1 cellular context compared by ENCODE assay signal in genomic region chr16:53511403-53512280, GRCh38.
TF ChIP-seq lines count a peak whose summit lies in the region.

No MANE protein-coding gene starts in this region.

TF ChIP-seq in HCT116, 20 proteins besides CTCF, POLR2A, EP300 and RAD21 (continued from another document):
- TF ChIP-seq, protein P1, sequence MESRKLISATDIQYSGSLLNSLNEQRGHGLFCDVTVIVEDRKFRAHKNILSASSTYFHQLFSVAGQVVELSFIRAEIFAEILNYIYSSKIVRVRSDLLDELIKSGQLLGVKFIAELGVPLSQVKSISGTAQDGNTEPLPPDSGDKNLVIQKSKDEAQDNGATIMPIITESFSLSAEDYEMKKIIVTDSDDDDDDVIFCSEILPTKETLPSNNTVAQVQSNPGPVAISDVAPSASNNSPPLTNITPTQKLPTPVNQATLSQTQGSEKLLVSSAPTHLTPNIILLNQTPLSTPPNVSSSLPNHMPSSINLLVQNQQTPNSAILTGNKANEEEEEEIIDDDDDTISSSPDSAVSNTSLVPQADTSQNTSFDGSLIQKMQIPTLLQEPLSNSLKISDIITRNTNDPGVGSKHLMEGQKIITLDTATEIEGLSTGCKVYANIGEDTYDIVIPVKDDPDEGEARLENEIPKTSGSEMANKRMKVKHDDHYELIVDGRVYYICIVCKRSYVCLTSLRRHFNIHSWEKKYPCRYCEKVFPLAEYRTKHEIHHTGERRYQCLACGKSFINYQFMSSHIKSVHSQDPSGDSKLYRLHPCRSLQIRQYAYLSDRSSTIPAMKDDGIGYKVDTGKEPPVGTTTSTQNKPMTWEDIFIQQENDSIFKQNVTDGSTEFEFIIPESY (IDR thresholded peaks at IDR 0.05; ENCODE audit: extremely low read depth, insufficient replicate concordance, low read length) = no peak
- TF ChIP-seq SIN3A (IDR thresholded peaks at IDR 0.05; ENCODE audit: low read depth) = no peak
- TF ChIP-seq SRF (IDR thresholded peaks at IDR 0.05; ENCODE audit: low read depth) = no peak
- TF ChIP-seq FOSL1 (IDR thresholded peaks at IDR 0.05; ENCODE audit: low read depth) = no peak
- no peak for TF ChIP-seq POLR2AphosphoS5 (IDR thresholded peaks at IDR 0.05; ENCODE audit: low read depth, low read length)
- TF ChIP-seq ZNF274 (IDR thresholded peaks at IDR 0.05; ENCODE audit: low read depth, low read length) = no peak
- TF ChIP-seq ELF1 (IDR thresholded peaks at IDR 0.05; ENCODE audit: borderline replicate concordance, low read depth) = no peak
- TF ChIP-seq EGR1 (IDR thresholded peaks at IDR 0.05; ENCODE audit: low read depth) = no peak
